ENCODE assay signal across 1 cellular context in genomic region chr20:2446845-2447244, GRCh38.
A peak's percentile ranks its signal among the peaks of the same experiment; 100 is the strongest.
TF ChIP-seq lines count a peak whose summit lies in the region.

No MANE protein-coding gene starts in this region.

TF ChIP-seq in H1, 55 proteins besides CTCF, POLR2A, EP300 and RAD21 (continued from another document):
- TF ChIP-seq USF2 (IDR thresholded peaks at IDR 0.05; ENCODE audit: low read length): no peak
- TF ChIP-seq SIN3A (conservative IDR thresholded peaks at IDR 0.05 in 1 of 2, IDR thresholded peaks at IDR 0.05 in 1 of 2; ENCODE audit: low read depth in 1 of 2, low read length in 2 of 2): 0 out of 4 replicates have a peak, but pooled peaks of 1 of the 2 experiments have one; percentile 53
- no peak for TF ChIP-seq ATF2 (IDR thresholded peaks at IDR 0.05; ENCODE audit: low read length)
- TF ChIP-seq SIX5 (IDR thresholded peaks at IDR 0.05; ENCODE audit: low read depth, low read length): no peak
